10 cellular contexts compared by ENCODE assay signal in the genomic region with DNA sequence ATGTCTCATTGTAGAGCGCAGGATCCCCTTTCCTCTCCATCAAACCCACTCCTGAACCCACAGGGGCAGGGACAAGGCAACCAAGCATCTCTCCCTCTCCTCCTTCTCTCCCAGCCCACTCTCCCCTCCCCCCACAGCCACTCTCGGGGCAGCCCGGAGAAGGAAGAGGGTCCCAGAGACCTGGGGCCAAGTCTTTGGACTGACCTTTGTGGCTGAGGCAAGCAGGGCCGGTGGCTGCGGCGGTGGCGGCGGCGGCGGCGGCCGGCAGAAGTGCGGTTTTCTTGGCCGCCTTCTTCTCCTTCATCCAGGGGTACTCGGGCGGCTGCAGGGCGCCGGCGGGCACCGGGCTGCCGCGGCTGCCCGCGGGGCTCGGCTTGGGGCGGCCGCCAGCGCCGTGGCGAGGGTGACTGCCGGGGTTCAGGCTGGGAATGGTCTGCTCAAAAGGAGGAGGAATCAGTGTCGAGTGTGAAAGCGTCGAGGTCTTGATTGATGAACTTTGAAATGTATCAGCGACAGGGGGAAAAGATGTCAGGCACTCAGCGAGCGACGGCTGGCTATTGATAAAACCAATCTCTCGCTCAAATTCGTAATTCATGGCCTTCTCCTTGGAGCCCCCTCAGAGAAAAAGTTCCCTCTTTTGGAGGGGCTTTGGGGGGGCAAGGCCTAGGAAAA. TPM values are rescaled to one million over a fixed set of nuclear protein-coding genes. Genes with fewer than 3 reads are reported as not detected.
DNase-seq lines count a peak whose midpoint lies in the region; ATAC-seq and TF ChIP-seq lines count a peak whose summit lies in the region.
"Had no signal": no experiment of that assay in that cellular context is flagged by ENCODE, and none has a peak within 500 bp of the region (broad histone marks: within the 10 kb centered on the region; RNA-seq: fewer than 3 reads in every experiment).

No MANE protein-coding gene starts in this region.

- H3K27me3 Mint-ChIP-seq in mesothelial cell of epicardium (ENCODE audit: low read depth) (no peaks in the 10 kb centered on the region), type B pancreatic cell (peaks cover 67% of the 10 kb centered on the region)

- intact Hi-C loops in heart left ventricle (cut with DNase I) = no loop called here
- intact Hi-C loops in Right ventricle myocardium superior (cut with DNase I) = no loop called here

- 3 to 6% (median 4%) methylated on average over 14 to 40 of the region's 40 CpGs for WGBS in heart left ventricle, 4 donors
- 2% methylated on average over 40 of the region's 40 CpGs for WGBS in ectodermal cell, 2 experiments

- H3K36me3 ChIP-seq in heart left ventricle (no peaks in the 10 kb centered on the region), ectodermal cell (ENCODE audit: control insufficient read depth, insufficient read depth, low read length) (no peaks in the 10 kb centered on the region)

- H3K4me1 ChIP-seq in heart left ventricle = peaks cover 0 to 45% (median 10%) of the 10 kb centered on the region in 12 donors
- peaks cover 5% of the 10 kb centered on the region for H3K4me1 ChIP-seq in ectodermal cell (ENCODE audit: control insufficient read depth, insufficient read depth, low read length)

- DNase-seq in heart left ventricle (no peak), Right ventricle myocardium superior (no peak), mesothelial cell of epicardium (ENCODE audit: low spot score in 2 of 2, unreplicated experiment in 2 of 2) (peak in 1 of 2 experiments; percentile 72), type B pancreatic cell (ENCODE audit: extremely low spot score, unreplicated experiment) (peak; percentile 77), mucosa of gallbladder (ENCODE audit: low spot score) (no peak)
- DNase-seq in stimulated activated naive CD4-positive, alpha-beta T cell (lab: John Stamatoyannopoulos, UW) = no peak
- DNase-seq: activated CD4-positive, alpha-beta T cell treated with anti-CD3 and anti-CD28 coated beads for 4 hours had no signal

- H3K4me1 Mint-ChIP-seq in mesothelial cell of epicardium = peaks cover 81% of the 10 kb centered on the region
- H3K4me1 Mint-ChIP-seq in type B pancreatic cell (ENCODE audit: unreplicated experiment) = peaks cover 62% of the 10 kb centered on the region

- H3K27ac ChIP-seq in heart left ventricle = peak overlapping the region in 8 of 12 donors; percentile 10 to 93 (median 46)
- H3K27ac ChIP-seq in ectodermal cell (ENCODE audit: insufficient read depth, low read depth, low read length, poor library complexity, severe bottlenecking) = peak overlapping the region; percentile 60

- H3K36me3 Mint-ChIP-seq in mesothelial cell of epicardium = peaks cover 16% of the 10 kb centered on the region
- peaks cover 48% of the 10 kb centered on the region for H3K36me3 Mint-ChIP-seq in type B pancreatic cell

- peak overlapping the region in 10 of 12 donors; percentile 1 to 43 (median 26) for H3K4me3 ChIP-seq in heart left ventricle
- peak overlapping the region; percentile 57 for H3K4me3 ChIP-seq in ectodermal cell (ENCODE audit: insufficient read depth, low read depth, low read length)

- H3K9me3 ChIP-seq in heart left ventricle (no peaks in the 10 kb centered on the region), ectodermal cell (ENCODE audit: control insufficient read depth, low read length) (no peaks in the 10 kb centered on the region)

- H3K27ac Mint-ChIP-seq in mesothelial cell of epicardium (peak overlapping the region; percentile 100), type B pancreatic cell (peak overlapping the region; percentile 97)

- H3K9me3 Mint-ChIP-seq in mesothelial cell of epicardium = no peaks in the 10 kb centered on the region
- no peaks in the 10 kb centered on the region for H3K9me3 Mint-ChIP-seq in type B pancreatic cell

- H3K4me3 Mint-ChIP-seq in mesothelial cell of epicardium (peak overlapping the region; percentile 98), type B pancreatic cell (peak overlapping the region; percentile 97)

- no peak for ATAC-seq in heart left ventricle
- ATAC-seq in Right ventricle myocardium superior (ENCODE audit: poor library complexity) = no peak
- ATAC-seq in HG03045 (IDR thresholded peaks at IDR 0.05; ENCODE audit: unreplicated experiment) = no peak

- H3K27me3 ChIP-seq in heart left ventricle = peaks cover 62 to 100% (median 98%) of the 10 kb centered on the region in 9 donors
- H3K27me3 ChIP-seq in ectodermal cell (ENCODE audit: control insufficient read depth, insufficient read depth, low read length, poor library complexity, severe bottlenecking) = peaks cover 100% of the 10 kb centered on the region

- TF ChIP-seq CTCF in heart left ventricle (IDR thresholded peaks at IDR 0.05) (no peak), mesothelial cell of epicardium (IDR thresholded peaks at IDR 0.05; ENCODE audit: unreplicated experiment) (no peak), type B pancreatic cell (conservative IDR thresholded peaks at IDR 0.05) (no peak)

- TF ChIP-seq POLR2A in heart left ventricle (IDR thresholded peaks at IDR 0.05) = no peak

RNA-seq across cellular contexts. Expression of gene HOXA2, which starts 0.4 kb away (rescaled TPM):
- under 1 TPM in 2 of 9 donors, not detected in 7; 0.14 to 0.57 TPM for total RNA-seq in heart left ventricle
- under 1 TPM in 1 of 2 donors, not detected in 1; 0.03 TPM for polyA plus RNA-seq in heart left ventricle
- total RNA-seq in Right ventricle myocardium superior = 0.11 TPM
- polyA plus RNA-seq in ectodermal cell (2013, experiment 1 of 4) = 11.3 TPM
- polyA plus RNA-seq in ectodermal cell (2013, experiment 2 of 4) = 6.1 TPM
- 14.3 TPM for polyA plus RNA-seq in ectodermal cell (2013, experiment 3 of 4)
- polyA plus RNA-seq in ectodermal cell (2013, experiment 4 of 4) = 17.5 TPM
- total RNA-seq in mesothelial cell of epicardium = 30.3 to 33.9 TPM (median 30.8 TPM) in 3 replicates
- total RNA-seq in type B pancreatic cell (ENCODE audit: low replicate concordance) = 7.7 and 26.8 TPM in 2 replicates
- total RNA-seq in mucosa of gallbladder = 0.52 TPM
- total RNA-seq: bronchial epithelial cell had no signal

RNA-seq across cellular contexts. Expression of gene HOXA1, which starts 6.2 kb away (rescaled TPM):
- total RNA-seq in heart left ventricle = under 1 TPM in 3 of 9 donors, not detected in 6; 0.12 to 0.66 (median 0.59) TPM
- under 1 TPM in 1 of 2 donors, not detected in 1; 0.07 TPM for polyA plus RNA-seq in heart left ventricle
- 0.13 TPM for total RNA-seq in Right ventricle myocardium superior
- 2.7 TPM for polyA plus RNA-seq in ectodermal cell (2013, experiment 1 of 4)
- polyA plus RNA-seq in ectodermal cell (2013, experiment 2 of 4) = 1.7 TPM
- 4.2 TPM for polyA plus RNA-seq in ectodermal cell (2013, experiment 3 of 4)
- polyA plus RNA-seq in ectodermal cell (2013, experiment 4 of 4) = 2.9 TPM
- 13.7 to 14.6 TPM (median 14.0 TPM) in 3 replicates for total RNA-seq in mesothelial cell of epicardium
- 9.5 and 22.0 TPM in 2 replicates for total RNA-seq in type B pancreatic cell (ENCODE audit: low replicate concordance)
- total RNA-seq in mucosa of gallbladder = 0.40 TPM

RNA-seq across cellular contexts. Expression of gene HOXA4, which starts 28.5 kb away (rescaled TPM):
- total RNA-seq in heart left ventricle (1 to 10 TPM in 3 of 9 donors, under 1 TPM in 5, not detected in 1; 0.23 to 2.6 (median 0.88) TPM), Right ventricle myocardium superior (0.97 TPM), mesothelial cell of epicardium (51.0 to 55.9 TPM (median 54.7 TPM) in 3 replicates), type B pancreatic cell (ENCODE audit: low replicate concordance) (28.5 and 37.6 TPM in 2 replicates), mucosa of gallbladder (2.3 TPM)
- under 1 TPM; 0.50 to 0.69 TPM for polyA plus RNA-seq in heart left ventricle
- polyA plus RNA-seq in ectodermal cell (2013, experiment 1 of 4) = not detected
- not detected for polyA plus RNA-seq in ectodermal cell (2013, experiment 2 of 4)
- not detected for polyA plus RNA-seq in ectodermal cell (2013, experiment 3 of 4)
- not detected for polyA plus RNA-seq in ectodermal cell (2013, experiment 4 of 4)
- total RNA-seq: bronchial epithelial cell had no signal

RNA-seq across cellular contexts. Expression of gene HOXA5, which starts 41.4 kb away (rescaled TPM):
- total RNA-seq in heart left ventricle = 1 to 10 TPM in 1 of 9 donors, under 1 TPM in 2, not detected in 6; 0.28 to 2.8 (median 0.44) TPM
- under 1 TPM in 1 of 2 donors, not detected in 1; 0.07 TPM for polyA plus RNA-seq in heart left ventricle
- 0.62 TPM for total RNA-seq in Right ventricle myocardium superior
- polyA plus RNA-seq in ectodermal cell (2013, experiment 1 of 4) = not detected
- 0.23 TPM for polyA plus RNA-seq in ectodermal cell (2013, experiment 2 of 4)
- polyA plus RNA-seq in ectodermal cell (2013, experiment 3 of 4) = 0.75 TPM
- 1.1 TPM for polyA plus RNA-seq in ectodermal cell (2013, experiment 4 of 4)
- 128 to 133 TPM (median 133 TPM) in 3 replicates for total RNA-seq in mesothelial cell of epicardium
- 55.0 and 77.7 TPM in 2 replicates for total RNA-seq in type B pancreatic cell (ENCODE audit: low replicate concordance)
- 0.81 TPM for total RNA-seq in mucosa of gallbladder
- total RNA-seq: bronchial epithelial cell had no signal

RNA-seq across cellular contexts. Expression of gene HOXA6, which starts 45.5 kb away (rescaled TPM):
- not detected for total RNA-seq in heart left ventricle
- not detected for polyA plus RNA-seq in heart left ventricle
- not detected for total RNA-seq in Right ventricle myocardium superior
- not detected for polyA plus RNA-seq in ectodermal cell (2013, experiment 1 of 4)
- not detected for polyA plus RNA-seq in ectodermal cell (2013, experiment 2 of 4)
- polyA plus RNA-seq in ectodermal cell (2013, experiment 3 of 4) = 0.27 TPM
- polyA plus RNA-seq in ectodermal cell (2013, experiment 4 of 4) = 0.49 TPM
- 43.7 to 45.6 TPM (median 44.4 TPM) in 3 replicates for total RNA-seq in mesothelial cell of epicardium
- 4.2 and 10.9 TPM in 2 replicates for total RNA-seq in type B pancreatic cell (ENCODE audit: low replicate concordance)
- 0.29 TPM for total RNA-seq in mucosa of gallbladder
